20 cellular contexts compared by ENCODE assay signal in the genomic region with DNA sequence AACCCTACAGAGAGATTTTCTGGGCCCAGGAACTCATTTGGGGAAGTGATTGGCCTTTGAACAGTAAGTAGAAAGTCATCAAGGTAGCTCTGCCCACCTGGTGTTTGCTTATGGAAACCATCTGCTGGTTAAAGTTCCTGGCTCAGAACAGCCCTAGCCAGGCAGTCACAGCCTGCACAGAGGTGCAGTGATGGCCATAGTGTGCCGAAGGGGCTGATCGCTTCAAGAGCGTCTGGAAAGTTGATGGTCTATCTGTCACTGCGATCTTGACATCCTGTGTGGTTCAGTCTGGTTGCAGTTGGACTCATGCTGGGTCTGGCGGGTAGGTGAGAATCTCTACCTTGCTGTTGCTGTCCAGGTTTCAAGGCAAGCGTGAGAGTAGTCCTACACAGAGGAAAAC.
A peak's percentile ranks its signal among the peaks of the same experiment; 100 is the strongest.
DNase-seq lines count a peak whose midpoint lies in the region; ATAC-seq and TF ChIP-seq lines count a peak whose summit lies in the region.
"Had no signal": no experiment of that assay in that cellular context is flagged by ENCODE, and none has a peak within 500 bp of the region (broad histone marks: within the 10 kb centered on the region; RNA-seq: fewer than 3 reads in every experiment).

No MANE protein-coding gene starts in this region.

- no peaks in the 10 kb centered on the region for H4K20me1 ChIP-seq in GM23338 (replicated peaks; ENCODE audit: insufficient read depth)

- H3K27me3 ChIP-seq in GM23338 (ENCODE audit: insufficient read depth) = no peaks in the 10 kb centered on the region
- H3K27me3 ChIP-seq: body of pancreas had no signal

- H3K9me3 Mint-ChIP-seq in GM23338 = no peaks in the 10 kb centered on the region
- no peaks in the 10 kb centered on the region for H3K9me3 Mint-ChIP-seq in immature natural killer cell
- H3K9me3 Mint-ChIP-seq: activated CD4-positive, alpha-beta T cell treated with anti-CD3 and anti-CD28 coated beads, Interleukin-2, amount 10 ng/mL, durations not matched to agents 7 days and 5 days; CD14-positive monocyte; stimulated activated naive CD8-positive, alpha-beta T cell treated with anti-CD3 and anti-CD28 coated beads, Interleukin-15, Interleukin-2, amounts not matched to agents 100 ng/mL and 50 ng/mL, for 24 hours had no signal

- peaks cover 5% of the 10 kb centered on the region for H3K27me3 Mint-ChIP-seq in GM23338 (ENCODE audit: insufficient read depth, low read depth, poor library complexity)
- H3K27me3 Mint-ChIP-seq in immature natural killer cell (ENCODE audit: low read depth in 3 of 3) = peaks cover 0 to 2% (median 0%) of the 10 kb centered on the region in 3 donors
- H3K27me3 Mint-ChIP-seq: activated CD4-positive, alpha-beta T cell treated with anti-CD3 and anti-CD28 coated beads, Interleukin-2, amount 10 ng/mL, durations not matched to agents 7 days and 5 days; stimulated activated naive CD8-positive, alpha-beta T cell treated with anti-CD3 and anti-CD28 coated beads, Interleukin-15, Interleukin-2, amounts not matched to agents 100 ng/mL and 50 ng/mL, for 24 hours had no signal

- H3K4me1 ChIP-seq in GM23338 (ENCODE audit: insufficient read depth) = peaks cover 36% of the 10 kb centered on the region
- H3K4me1 ChIP-seq: body of pancreas, prostate gland had no signal

- H3F3A ChIP-seq in GM23338 (replicated peaks; ENCODE audit: low read depth) = no peaks in the 10 kb centered on the region

- H3K27ac ChIP-seq in GM23338 (ENCODE audit: low read depth) = no peak overlapping the region
- H3K27ac ChIP-seq: body of pancreas, prostate gland had no signal

- no peak overlapping the region for H3K4me3 ChIP-seq in GM23338
- H3K4me3 ChIP-seq: body of pancreas, prostate gland had no signal

- H3K4me2 ChIP-seq in GM23338 = peak overlapping the region; percentile 47; the same call in 1 of the 2 replicates

- no peak overlapping the region for H2AFZ ChIP-seq in GM23338

- peak; percentile 20 for ATAC-seq in GM23338
- no peak for ATAC-seq in GM19351 (IDR thresholded peaks at IDR 0.05; ENCODE audit: unreplicated experiment)
- ATAC-seq: body of pancreas had no signal

- H3K4me1 Mint-ChIP-seq in GM23338 = peaks cover 36% of the 10 kb centered on the region
- peaks cover 60 to 81% of the 10 kb centered on the region in 2 donors for H3K4me1 Mint-ChIP-seq in immature natural killer cell

- no peaks in the 10 kb centered on the region for H3K9me2 ChIP-seq in GM23338 (ENCODE audit: insufficient read depth)

- peaks cover 8% of the 10 kb centered on the region; the same call in 1 of the 2 replicates for H3K79me2 ChIP-seq in GM23338 (replicated peaks; ENCODE audit: insufficient read depth)

- no peaks in the 10 kb centered on the region for H3K36me3 ChIP-seq in GM23338 (ENCODE audit: insufficient read depth)
- H3K36me3 ChIP-seq: prostate gland had no signal

- no peak overlapping the region for H3K4me3 Mint-ChIP-seq in GM23338
- H3K4me3 Mint-ChIP-seq in immature natural killer cell = peak overlapping the region in 4 of 5 donors; percentile 28 to 60 (median 41)
- H3K4me3 Mint-ChIP-seq: activated CD4-positive, alpha-beta T cell treated with anti-CD3 and anti-CD28 coated beads, Interleukin-2, amount 10 ng/mL, durations not matched to agents 7 days and 5 days; CD14-positive monocyte; stimulated activated naive CD8-positive, alpha-beta T cell treated with anti-CD3 and anti-CD28 coated beads, Interleukin-15, Interleukin-2, amounts not matched to agents 100 ng/mL and 50 ng/mL, for 24 hours had no signal

- H3K27ac Mint-ChIP-seq in GM23338 = no peak overlapping the region
- peak overlapping the region in 3 of 6 donors; percentile 35 to 78 (median 66) for H3K27ac Mint-ChIP-seq in immature natural killer cell
- H3K27ac Mint-ChIP-seq: activated CD4-positive, alpha-beta T cell treated with anti-CD3 and anti-CD28 coated beads, Interleukin-2, amount 10 ng/mL, durations not matched to agents 7 days and 5 days; stimulated activated naive CD8-positive, alpha-beta T cell treated with anti-CD3 and anti-CD28 coated beads, Interleukin-15, Interleukin-2, amounts not matched to agents 100 ng/mL and 50 ng/mL, for 24 hours had no signal

- H3K36me3 Mint-ChIP-seq in GM23338 (ENCODE audit: low read depth) (no peaks in the 10 kb centered on the region), immature natural killer cell (no peaks in the 10 kb centered on the region)

- DNase-seq in NCI-H1092 treated with DMSO at 0.1 percent for 48 hours (lab: John Stamatoyannopoulos, UW) (peak; percentile 37), NCI-H1092 (lab: John Stamatoyannopoulos, UW) (no peak), GM23338 (ENCODE audit: low spot score) (no peak), NCI-H748 (lab: John Stamatoyannopoulos, UW; ENCODE audit: unreplicated experiment) (peak; percentile 78), immature natural killer cell (peak in 1 of 3 donors; percentile 7), HUDEP-2 (lab: John Stamatoyannopoulos, UW; ENCODE audit: unreplicated experiment in 76 of 76) (no peak), A172 (ENCODE audit: low spot score) (no peak)
- DNase-seq: 8988T; activated CD4-positive, alpha-beta T cell treated with anti-CD3 and anti-CD28 coated beads, Interleukin-2, amount 10 ng/mL, durations not matched to agents 7 days and 5 days; activated naive CD4-positive, alpha-beta T cell treated with anti-CD3 and anti-CD28 coated beads, Interleukin-2, amount 50 U/mL, for 16 hours; body of pancreas; dermis blood vessel endothelial cell; erythroblast; GDM1; H7; NCI-H1930 had no signal

- no peak for TF ChIP-seq CTCF in GM23338 (conservative IDR thresholded peaks at IDR 0.05; ENCODE audit: low read depth in 2 of 2)

TF ChIP-seq in GM23338, 12 proteins besides CTCF, POLR2A, EP300 and RAD21 (continues in another document):
- TF ChIP-seq STAT1 (IDR thresholded peaks at IDR 0.05; ENCODE audit: unreplicated experiment) = no peak
- no peak for TF ChIP-seq POLR2AphosphoS5 (IDR thresholded peaks at IDR 0.05; ENCODE audit: low read depth)
- TF ChIP-seq, protein P1, sequence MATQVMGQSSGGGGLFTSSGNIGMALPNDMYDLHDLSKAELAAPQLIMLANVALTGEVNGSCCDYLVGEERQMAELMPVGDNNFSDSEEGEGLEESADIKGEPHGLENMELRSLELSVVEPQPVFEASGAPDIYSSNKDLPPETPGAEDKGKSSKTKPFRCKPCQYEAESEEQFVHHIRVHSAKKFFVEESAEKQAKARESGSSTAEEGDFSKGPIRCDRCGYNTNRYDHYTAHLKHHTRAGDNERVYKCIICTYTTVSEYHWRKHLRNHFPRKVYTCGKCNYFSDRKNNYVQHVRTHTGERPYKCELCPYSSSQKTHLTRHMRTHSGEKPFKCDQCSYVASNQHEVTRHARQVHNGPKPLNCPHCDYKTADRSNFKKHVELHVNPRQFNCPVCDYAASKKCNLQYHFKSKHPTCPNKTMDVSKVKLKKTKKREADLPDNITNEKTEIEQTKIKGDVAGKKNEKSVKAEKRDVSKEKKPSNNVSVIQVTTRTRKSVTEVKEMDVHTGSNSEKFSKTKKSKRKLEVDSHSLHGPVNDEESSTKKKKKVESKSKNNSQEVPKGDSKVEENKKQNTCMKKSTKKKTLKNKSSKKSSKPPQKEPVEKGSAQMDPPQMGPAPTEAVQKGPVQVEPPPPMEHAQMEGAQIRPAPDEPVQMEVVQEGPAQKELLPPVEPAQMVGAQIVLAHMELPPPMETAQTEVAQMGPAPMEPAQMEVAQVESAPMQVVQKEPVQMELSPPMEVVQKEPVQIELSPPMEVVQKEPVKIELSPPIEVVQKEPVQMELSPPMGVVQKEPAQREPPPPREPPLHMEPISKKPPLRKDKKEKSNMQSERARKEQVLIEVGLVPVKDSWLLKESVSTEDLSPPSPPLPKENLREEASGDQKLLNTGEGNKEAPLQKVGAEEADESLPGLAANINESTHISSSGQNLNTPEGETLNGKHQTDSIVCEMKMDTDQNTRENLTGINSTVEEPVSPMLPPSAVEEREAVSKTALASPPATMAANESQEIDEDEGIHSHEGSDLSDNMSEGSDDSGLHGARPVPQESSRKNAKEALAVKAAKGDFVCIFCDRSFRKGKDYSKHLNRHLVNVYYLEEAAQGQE (IDR thresholded peaks at IDR 0.05; ENCODE audit: unreplicated experiment) = no peak

Comparison
In these comparisons a context has a peak if more than half of its experiments do, and no peak if none do; other contexts are left out.
1. DNase-seq: peak in NCI-H1092 treated with DMSO at 0.1 percent for 48 hours (single experiment) and NCI-H748 (single experiment); none in NCI-H1092 (single experiment), GM23338 (single experiment), HUDEP-2 (0 of 76) and A172 (single experiment).